1 cellular context compared by ENCODE assay signal in the genomic region with DNA sequence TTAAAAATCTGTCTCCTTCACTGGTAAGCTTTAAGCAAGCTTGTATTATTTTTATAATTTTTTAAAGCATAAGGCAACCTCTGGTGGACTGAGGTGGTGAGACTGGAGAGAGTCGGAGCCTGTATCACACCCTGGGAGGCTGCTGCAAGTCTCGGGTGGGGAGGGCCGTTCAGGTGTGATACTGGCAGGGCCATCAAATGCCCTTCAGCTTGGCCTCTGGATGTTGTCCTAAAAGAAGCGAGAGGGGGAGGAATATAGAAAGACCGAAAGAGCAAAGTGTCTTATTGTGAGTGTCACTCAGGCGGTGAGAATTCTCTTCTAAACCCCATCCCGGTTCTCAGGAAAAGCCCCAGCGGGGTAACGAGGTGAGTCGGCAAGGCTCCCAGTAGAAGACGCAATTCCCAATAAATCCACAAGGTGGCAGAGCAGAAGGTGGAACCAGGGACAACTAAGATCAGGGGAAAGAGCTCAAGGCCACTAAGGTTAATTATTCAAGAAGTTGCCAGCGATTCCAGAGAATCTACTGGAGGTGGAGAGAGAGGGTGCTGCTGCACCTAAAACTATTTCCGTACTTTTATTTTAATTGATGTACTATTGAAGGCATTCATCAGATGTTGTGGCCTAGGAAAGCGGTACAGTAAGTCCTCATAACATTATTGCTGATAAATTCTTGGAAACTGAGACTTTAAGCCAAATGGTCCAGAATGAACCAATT.
TF ChIP-seq lines count a peak whose summit lies in the region.

No MANE protein-coding gene starts in this region.

TF ChIP-seq in GM23338, 12 proteins besides CTCF, POLR2A, EP300 and RAD21 (continued from another document):
- TF ChIP-seq, protein P1, sequence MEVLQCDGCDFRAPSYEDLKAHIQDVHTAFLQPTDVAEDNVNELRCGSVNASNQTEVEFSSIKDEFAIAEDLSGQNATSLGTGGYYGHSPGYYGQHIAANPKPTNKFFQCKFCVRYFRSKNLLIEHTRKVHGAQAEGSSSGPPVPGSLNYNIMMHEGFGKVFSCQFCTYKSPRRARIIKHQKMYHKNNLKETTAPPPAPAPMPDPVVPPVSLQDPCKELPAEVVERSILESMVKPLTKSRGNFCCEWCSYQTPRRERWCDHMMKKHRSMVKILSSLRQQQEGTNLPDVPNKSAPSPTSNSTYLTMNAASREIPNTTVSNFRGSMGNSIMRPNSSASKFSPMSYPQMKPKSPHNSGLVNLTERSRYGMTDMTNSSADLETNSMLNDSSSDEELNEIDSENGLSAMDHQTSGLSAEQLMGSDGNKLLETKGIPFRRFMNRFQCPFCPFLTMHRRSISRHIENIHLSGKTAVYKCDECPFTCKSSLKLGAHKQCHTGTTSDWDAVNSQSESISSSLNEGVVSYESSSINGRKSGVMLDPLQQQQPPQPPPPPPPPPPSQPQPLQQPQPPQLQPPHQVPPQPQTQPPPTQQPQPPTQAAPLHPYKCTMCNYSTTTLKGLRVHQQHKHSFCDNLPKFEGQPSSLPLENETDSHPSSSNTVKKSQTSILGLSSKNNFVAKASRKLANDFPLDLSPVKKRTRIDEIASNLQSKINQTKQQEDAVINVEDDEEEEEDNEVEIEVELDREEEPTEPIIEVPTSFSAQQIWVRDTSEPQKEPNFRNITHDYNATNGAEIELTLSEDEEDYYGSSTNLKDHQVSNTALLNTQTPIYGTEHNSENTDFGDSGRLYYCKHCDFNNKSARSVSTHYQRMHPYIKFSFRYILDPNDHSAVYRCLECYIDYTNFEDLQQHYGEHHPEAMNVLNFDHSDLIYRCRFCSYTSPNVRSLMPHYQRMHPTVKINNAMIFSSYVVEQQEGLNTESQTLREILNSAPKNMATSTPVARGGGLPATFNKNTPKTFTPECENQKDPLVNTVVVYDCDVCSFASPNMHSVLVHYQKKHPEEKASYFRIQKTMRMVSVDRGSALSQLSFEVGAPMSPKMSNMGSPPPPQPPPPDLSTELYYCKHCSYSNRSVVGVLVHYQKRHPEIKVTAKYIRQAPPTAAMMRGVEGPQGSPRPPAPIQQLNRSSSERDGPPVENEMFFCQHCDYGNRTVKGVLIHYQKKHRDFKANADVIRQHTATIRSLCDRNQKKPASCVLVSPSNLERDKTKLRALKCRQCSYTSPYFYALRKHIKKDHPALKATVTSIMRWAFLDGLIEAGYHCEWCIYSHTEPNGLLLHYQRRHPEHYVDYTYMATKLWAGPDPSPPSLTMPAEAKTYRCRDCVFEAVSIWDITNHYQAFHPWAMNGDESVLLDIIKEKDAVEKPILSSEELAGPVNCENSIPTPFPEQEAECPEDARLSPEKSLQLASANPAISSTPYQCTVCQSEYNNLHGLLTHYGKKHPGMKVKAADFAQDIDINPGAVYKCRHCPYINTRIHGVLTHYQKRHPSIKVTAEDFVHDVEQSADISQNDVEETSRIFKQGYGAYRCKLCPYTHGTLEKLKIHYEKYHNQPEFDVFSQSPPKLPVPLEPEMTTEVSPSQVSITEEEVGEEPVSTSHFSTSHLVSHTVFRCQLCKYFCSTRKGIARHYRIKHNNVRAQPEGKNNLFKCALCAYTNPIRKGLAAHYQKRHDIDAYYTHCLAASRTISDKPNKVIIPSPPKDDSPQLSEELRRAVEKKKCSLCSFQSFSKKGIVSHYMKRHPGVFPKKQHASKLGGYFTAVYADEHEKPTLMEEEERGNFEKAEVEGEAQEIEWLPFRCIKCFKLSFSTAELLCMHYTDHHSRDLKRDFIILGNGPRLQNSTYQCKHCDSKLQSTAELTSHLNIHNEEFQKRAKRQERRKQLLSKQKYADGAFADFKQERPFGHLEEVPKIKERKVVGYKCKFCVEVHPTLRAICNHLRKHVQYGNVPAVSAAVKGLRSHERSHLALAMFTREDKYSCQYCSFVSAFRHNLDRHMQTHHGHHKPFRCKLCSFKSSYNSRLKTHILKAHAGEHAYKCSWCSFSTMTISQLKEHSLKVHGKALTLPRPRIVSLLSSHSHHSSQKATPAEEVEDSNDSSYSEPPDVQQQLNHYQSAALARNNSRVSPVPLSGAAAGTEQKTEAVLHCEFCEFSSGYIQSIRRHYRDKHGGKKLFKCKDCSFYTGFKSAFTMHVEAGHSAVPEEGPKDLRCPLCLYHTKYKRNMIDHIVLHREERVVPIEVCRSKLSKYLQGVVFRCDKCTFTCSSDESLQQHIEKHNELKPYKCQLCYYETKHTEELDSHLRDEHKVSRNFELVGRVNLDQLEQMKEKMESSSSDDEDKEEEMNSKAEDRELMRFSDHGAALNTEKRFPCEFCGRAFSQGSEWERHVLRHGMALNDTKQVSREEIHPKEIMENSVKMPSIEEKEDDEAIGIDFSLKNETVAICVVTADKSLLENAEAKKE (CRISPR knock-in tag; IDR thresholded peaks at IDR 0.05): no peak
- no peak for TF ChIP-seq POLR2AphosphoS5 (IDR thresholded peaks at IDR 0.05; ENCODE audit: low read depth)
